Comparison of ENCODE assay signal across 13 cellular contexts in genomic region chr4:81260443-81261102, GRCh38. TPM values are rescaled to one million over a fixed set of nuclear protein-coding genes. Genes with fewer than 3 reads are reported as not detected.
DNase-seq lines count a peak whose midpoint lies in the region; ATAC-seq, FAIRE-seq and TF ChIP-seq lines count a peak whose summit lies in the region.
"Had no signal": no experiment of that assay in that cellular context is flagged by ENCODE, and none has a peak within 500 bp of the region (broad histone marks: within the 10 kb centered on the region; RNA-seq: fewer than 3 reads in every experiment).

No MANE protein-coding gene starts in this region.

- DNase-seq in AG10803 (ENCODE audit: low read depth) (no peak), H7 (peak; percentile 48), iPS DF 4.7 (ENCODE audit: extremely low read depth, low spot score) (peak; percentile 11), SKM-1 (lab: John Stamatoyannopoulos, UW; ENCODE audit: unreplicated experiment) (no peak), NCI-H1694 treated with DMSO at 0.1 percent for 48 hours (lab: John Stamatoyannopoulos, UW) (no peak), HTR-8/SVneo (ENCODE audit: insufficient read length, low spot score) (no peak), HuH-7.5 (ENCODE audit: low spot score) (no peak)
- DNase-seq: activated CD4-positive, CD25-positive, alpha-beta regulatory T cell treated with anti-CD3 and anti-CD28 coated beads, Interleukin-2, amount 50 U/mL, for 72 hours; activated naive CD4-positive, alpha-beta T cell treated with anti-CD3 and anti-CD28 coated beads for 36 hours; KG1; left ventricle myocardium inferior had no signal

- H3K27me3 ChIP-seq in H7 (ENCODE audit: control insufficient read depth, insufficient read depth, low read length) = no peaks in the 10 kb centered on the region

- ATAC-seq in SK-N-SH treated with all-trans-retinoic acid at 6 μM for 48 hours = peak; percentile 68

- no peak overlapping the region for H3K4me3 ChIP-seq in AG10803 (ENCODE audit: low read length)
- no peak overlapping the region for H3K4me3 ChIP-seq in H7 (ENCODE audit: insufficient read depth, low read depth, low read length)
- H3K4me3 ChIP-seq: left ventricle myocardium inferior had no signal

- TF ChIP-seq CTCF in AG10803 (conservative IDR thresholded peaks at IDR 0.05; ENCODE audit: low read length) = peak; percentile 41

- FAIRE-seq in HTR-8/SVneo (lab: Jason Lieb, UNC) = no peak

- no peaks in the 10 kb centered on the region for H3K36me3 ChIP-seq in H7 (replicated peaks; ENCODE audit: control insufficient read depth, insufficient read depth, low read length)
- H3K36me3 ChIP-seq: left ventricle myocardium inferior had no signal

TF ChIP-seq in SK-N-SH treated with all-trans-retinoic acid at 6 μM for 48 hours, 23 proteins besides CTCF, POLR2A, EP300 and RAD21:
- TF ChIP-seq GLIS3 (CRISPR knock-in tag; IDR thresholded peaks at IDR 0.05) = no peak

RNA-seq across cellular contexts. Expression of gene PRKG2, which starts 45.6 kb away (rescaled TPM):
- 2.2 and 3.1 TPM in 2 replicates for total RNA-seq in H7 (2014; rRNA removed; shearing (Covaris generic))
- total RNA-seq: RPMI7951 had no signal

Comparison
In these comparisons a context has a peak if more than half of its experiments do, and no peak if none do; other contexts are left out.
1. DNase-seq: peak in H7 (single experiment) and iPS DF 4.7 (single experiment); none in AG10803 (single experiment), SKM-1 (single experiment), NCI-H1694 treated with DMSO at 0.1 percent for 48 hours (single experiment), HTR-8/SVneo (single experiment) and HuH-7.5 (single experiment).